Comparison of ENCODE assay signal across 1 cellular context in the genomic region with DNA sequence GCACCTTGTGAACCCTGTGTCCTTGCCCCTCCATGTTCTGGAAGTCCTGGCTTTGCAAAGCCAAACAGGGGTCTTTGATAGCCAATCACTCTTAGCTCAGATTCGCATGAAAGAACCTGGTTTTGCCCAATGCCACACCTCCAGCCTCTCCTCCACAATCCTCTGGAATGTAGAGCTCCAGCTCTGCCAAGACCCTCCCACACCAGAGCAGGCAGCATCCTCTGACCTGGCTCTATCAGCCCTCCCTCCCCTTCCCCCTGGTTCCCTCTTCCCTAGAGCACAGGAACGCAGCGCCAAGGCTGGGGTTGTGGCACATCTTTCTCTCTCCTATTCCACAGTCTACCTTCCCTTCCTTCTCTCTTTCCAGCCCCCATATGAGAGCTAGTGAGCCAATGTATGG.
TF ChIP-seq lines count a peak whose summit lies in the region.

No MANE protein-coding gene starts in this region.

TF ChIP-seq in GM23338, 12 proteins besides CTCF, POLR2A, EP300 and RAD21 (continued from another document):
- TF ChIP-seq, protein P1, sequence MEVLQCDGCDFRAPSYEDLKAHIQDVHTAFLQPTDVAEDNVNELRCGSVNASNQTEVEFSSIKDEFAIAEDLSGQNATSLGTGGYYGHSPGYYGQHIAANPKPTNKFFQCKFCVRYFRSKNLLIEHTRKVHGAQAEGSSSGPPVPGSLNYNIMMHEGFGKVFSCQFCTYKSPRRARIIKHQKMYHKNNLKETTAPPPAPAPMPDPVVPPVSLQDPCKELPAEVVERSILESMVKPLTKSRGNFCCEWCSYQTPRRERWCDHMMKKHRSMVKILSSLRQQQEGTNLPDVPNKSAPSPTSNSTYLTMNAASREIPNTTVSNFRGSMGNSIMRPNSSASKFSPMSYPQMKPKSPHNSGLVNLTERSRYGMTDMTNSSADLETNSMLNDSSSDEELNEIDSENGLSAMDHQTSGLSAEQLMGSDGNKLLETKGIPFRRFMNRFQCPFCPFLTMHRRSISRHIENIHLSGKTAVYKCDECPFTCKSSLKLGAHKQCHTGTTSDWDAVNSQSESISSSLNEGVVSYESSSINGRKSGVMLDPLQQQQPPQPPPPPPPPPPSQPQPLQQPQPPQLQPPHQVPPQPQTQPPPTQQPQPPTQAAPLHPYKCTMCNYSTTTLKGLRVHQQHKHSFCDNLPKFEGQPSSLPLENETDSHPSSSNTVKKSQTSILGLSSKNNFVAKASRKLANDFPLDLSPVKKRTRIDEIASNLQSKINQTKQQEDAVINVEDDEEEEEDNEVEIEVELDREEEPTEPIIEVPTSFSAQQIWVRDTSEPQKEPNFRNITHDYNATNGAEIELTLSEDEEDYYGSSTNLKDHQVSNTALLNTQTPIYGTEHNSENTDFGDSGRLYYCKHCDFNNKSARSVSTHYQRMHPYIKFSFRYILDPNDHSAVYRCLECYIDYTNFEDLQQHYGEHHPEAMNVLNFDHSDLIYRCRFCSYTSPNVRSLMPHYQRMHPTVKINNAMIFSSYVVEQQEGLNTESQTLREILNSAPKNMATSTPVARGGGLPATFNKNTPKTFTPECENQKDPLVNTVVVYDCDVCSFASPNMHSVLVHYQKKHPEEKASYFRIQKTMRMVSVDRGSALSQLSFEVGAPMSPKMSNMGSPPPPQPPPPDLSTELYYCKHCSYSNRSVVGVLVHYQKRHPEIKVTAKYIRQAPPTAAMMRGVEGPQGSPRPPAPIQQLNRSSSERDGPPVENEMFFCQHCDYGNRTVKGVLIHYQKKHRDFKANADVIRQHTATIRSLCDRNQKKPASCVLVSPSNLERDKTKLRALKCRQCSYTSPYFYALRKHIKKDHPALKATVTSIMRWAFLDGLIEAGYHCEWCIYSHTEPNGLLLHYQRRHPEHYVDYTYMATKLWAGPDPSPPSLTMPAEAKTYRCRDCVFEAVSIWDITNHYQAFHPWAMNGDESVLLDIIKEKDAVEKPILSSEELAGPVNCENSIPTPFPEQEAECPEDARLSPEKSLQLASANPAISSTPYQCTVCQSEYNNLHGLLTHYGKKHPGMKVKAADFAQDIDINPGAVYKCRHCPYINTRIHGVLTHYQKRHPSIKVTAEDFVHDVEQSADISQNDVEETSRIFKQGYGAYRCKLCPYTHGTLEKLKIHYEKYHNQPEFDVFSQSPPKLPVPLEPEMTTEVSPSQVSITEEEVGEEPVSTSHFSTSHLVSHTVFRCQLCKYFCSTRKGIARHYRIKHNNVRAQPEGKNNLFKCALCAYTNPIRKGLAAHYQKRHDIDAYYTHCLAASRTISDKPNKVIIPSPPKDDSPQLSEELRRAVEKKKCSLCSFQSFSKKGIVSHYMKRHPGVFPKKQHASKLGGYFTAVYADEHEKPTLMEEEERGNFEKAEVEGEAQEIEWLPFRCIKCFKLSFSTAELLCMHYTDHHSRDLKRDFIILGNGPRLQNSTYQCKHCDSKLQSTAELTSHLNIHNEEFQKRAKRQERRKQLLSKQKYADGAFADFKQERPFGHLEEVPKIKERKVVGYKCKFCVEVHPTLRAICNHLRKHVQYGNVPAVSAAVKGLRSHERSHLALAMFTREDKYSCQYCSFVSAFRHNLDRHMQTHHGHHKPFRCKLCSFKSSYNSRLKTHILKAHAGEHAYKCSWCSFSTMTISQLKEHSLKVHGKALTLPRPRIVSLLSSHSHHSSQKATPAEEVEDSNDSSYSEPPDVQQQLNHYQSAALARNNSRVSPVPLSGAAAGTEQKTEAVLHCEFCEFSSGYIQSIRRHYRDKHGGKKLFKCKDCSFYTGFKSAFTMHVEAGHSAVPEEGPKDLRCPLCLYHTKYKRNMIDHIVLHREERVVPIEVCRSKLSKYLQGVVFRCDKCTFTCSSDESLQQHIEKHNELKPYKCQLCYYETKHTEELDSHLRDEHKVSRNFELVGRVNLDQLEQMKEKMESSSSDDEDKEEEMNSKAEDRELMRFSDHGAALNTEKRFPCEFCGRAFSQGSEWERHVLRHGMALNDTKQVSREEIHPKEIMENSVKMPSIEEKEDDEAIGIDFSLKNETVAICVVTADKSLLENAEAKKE (CRISPR knock-in tag; IDR thresholded peaks at IDR 0.05) = no peak
- TF ChIP-seq, protein P2, sequence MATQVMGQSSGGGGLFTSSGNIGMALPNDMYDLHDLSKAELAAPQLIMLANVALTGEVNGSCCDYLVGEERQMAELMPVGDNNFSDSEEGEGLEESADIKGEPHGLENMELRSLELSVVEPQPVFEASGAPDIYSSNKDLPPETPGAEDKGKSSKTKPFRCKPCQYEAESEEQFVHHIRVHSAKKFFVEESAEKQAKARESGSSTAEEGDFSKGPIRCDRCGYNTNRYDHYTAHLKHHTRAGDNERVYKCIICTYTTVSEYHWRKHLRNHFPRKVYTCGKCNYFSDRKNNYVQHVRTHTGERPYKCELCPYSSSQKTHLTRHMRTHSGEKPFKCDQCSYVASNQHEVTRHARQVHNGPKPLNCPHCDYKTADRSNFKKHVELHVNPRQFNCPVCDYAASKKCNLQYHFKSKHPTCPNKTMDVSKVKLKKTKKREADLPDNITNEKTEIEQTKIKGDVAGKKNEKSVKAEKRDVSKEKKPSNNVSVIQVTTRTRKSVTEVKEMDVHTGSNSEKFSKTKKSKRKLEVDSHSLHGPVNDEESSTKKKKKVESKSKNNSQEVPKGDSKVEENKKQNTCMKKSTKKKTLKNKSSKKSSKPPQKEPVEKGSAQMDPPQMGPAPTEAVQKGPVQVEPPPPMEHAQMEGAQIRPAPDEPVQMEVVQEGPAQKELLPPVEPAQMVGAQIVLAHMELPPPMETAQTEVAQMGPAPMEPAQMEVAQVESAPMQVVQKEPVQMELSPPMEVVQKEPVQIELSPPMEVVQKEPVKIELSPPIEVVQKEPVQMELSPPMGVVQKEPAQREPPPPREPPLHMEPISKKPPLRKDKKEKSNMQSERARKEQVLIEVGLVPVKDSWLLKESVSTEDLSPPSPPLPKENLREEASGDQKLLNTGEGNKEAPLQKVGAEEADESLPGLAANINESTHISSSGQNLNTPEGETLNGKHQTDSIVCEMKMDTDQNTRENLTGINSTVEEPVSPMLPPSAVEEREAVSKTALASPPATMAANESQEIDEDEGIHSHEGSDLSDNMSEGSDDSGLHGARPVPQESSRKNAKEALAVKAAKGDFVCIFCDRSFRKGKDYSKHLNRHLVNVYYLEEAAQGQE (IDR thresholded peaks at IDR 0.05; ENCODE audit: unreplicated experiment) = no peak
- TF ChIP-seq JUNB (IDR thresholded peaks at IDR 0.05; ENCODE audit: unreplicated experiment) = no peak
- no peak for TF ChIP-seq STAT1 (IDR thresholded peaks at IDR 0.05; ENCODE audit: unreplicated experiment)
- TF ChIP-seq EZH2phosphoT487 (IDR thresholded peaks at IDR 0.05; ENCODE audit: unreplicated experiment) = no peak
- no peak for TF ChIP-seq POLR2AphosphoS5 (IDR thresholded peaks at IDR 0.05; ENCODE audit: low read depth)
